ENCODE assay signal across 17 cellular contexts in genomic region chr3:150589759-150590158, GRCh38. TPM values are rescaled to one million over a fixed set of nuclear protein-coding genes. Genes with fewer than 3 reads are reported as not detected.
DNase-seq lines count a peak whose midpoint lies in the region; TF ChIP-seq lines count a peak whose summit lies in the region.
"Had no signal": no experiment of that assay in that cellular context is flagged by ENCODE, and none has a peak within 500 bp of the region (broad histone marks: within the 10 kb centered on the region; RNA-seq: fewer than 3 reads in every experiment).

No MANE protein-coding gene starts in this region.

- DNase-seq in SIG-M5 treated with dmso at 0.1 percent for 504 hours (lab: John Stamatoyannopoulos, UW; ENCODE audit: unreplicated experiment) (peak; percentile 5), SIG-M5 (lab: John Stamatoyannopoulos, UW) (no peak), immature natural killer cell (no peak), stomach (no peak), GM10266 (ENCODE audit: extremely low spot score) (no peak), right atrium auricular region (ENCODE audit: low spot score) (no peak)
- DNase-seq in CD4-positive, alpha-beta memory T cell: no peak
- no peak for DNase-seq in activated CD4-positive, alpha-beta memory T cell treated with anti-CD3 and anti-CD28 coated beads, Interleukin-2, amount 10 ng/mL, durations not matched to agents 7 days and 5 days
- DNase-seq: activated B cell treated with CpG ODN at 0.5 μM for 24 hours, anterior cingulate cortex, naive B cell, NCI-H2107, NCI-H774, RPMI8226 had no signal

- TF ChIP-seq CTCF in stomach (IDR thresholded peaks at IDR 0.05): no peak
- TF ChIP-seq CTCF in GM10266 (IDR thresholded peaks at IDR 0.05; ENCODE audit: control insufficient read depth, insufficient read depth, low read depth, missing control alignments): no peak
- TF ChIP-seq CTCF in right atrium auricular region (IDR thresholded peaks at IDR 0.05): no peak

- no peak for TF ChIP-seq POLR2A in stomach (IDR thresholded peaks at IDR 0.05)

- no peaks in the 10 kb centered on the region for H3K9me3 ChIP-seq in CD4-positive, alpha-beta memory T cell (ENCODE audit: control insufficient read depth in 1 of 2, low read length in 2 of 2)
- no peaks in the 10 kb centered on the region for H3K9me3 ChIP-seq in stomach
- H3K9me3 ChIP-seq in right atrium auricular region: no peaks in the 10 kb centered on the region
- H3K9me3 ChIP-seq: upper lobe of left lung had no signal

- CTCF ChIA-PET in CD4-positive, alpha-beta memory T cell (lab: Charles Lee; ENCODE audit: partially characterized antibody): interaction anchor here (1.5 kb wide), 1 partner anchor 13 kb away, joined by 3 read pairs; no protein-coding TSS in a partner anchor
- CTCF ChIA-PET in activated CD4-positive, alpha-beta memory T cell treated with anti-CD3 and anti-CD28 coated beads, Interleukin-2, amount 10 ng/mL, durations not matched to agents 7 days and 5 days (lab: Charles Lee): interaction anchor here (0.7 kb wide), 2 partner anchors 13 to 1467 kb away, joined by 3 read pairs; partner anchors contain the start of gene SELENOT

- H3K4me1 Mint-ChIP-seq in CD4-positive, alpha-beta memory T cell: peaks cover 6 to 15% (median 7%) of the 10 kb centered on the region in 4 donors
- H3K4me1 Mint-ChIP-seq in activated CD4-positive, alpha-beta memory T cell treated with anti-CD3 and anti-CD28 coated beads, Interleukin-2, amount 10 ng/mL, durations not matched to agents 7 days and 5 days: peaks cover 14% of the 10 kb centered on the region
- peaks cover 0 to 7% of the 10 kb centered on the region in 2 donors for H3K4me1 Mint-ChIP-seq in immature natural killer cell
- H3K4me1 Mint-ChIP-seq: naive B cell had no signal

- peak overlapping the region in 4 of 7 donors; percentile 1 to 67 (median 49) for H3K27ac Mint-ChIP-seq in CD4-positive, alpha-beta memory T cell
- H3K27ac Mint-ChIP-seq in activated CD4-positive, alpha-beta memory T cell treated with anti-CD3 and anti-CD28 coated beads, Interleukin-2, amount 10 ng/mL, durations not matched to agents 7 days and 5 days: peak overlapping the region; percentile 38
- H3K27ac Mint-ChIP-seq in immature natural killer cell: peak overlapping the region in 4 of 6 donors; percentile 36 to 60 (median 42)
- H3K27ac Mint-ChIP-seq: activated B cell treated with CpG ODN at 0.5 μM for 24 hours; stimulated activated memory B cell treated with anti-CD40 and anti-IgM and Interleukin-4, amounts not matched to agents 10 μg/mL and 1 μg/mL and 100 μg/mL, for 72 hours had no signal

- peaks cover 7% of the 10 kb centered on the region for H3K36me3 ChIP-seq in CD4-positive, alpha-beta memory T cell (ENCODE audit: insufficient read depth, low read length)
- H3K36me3 ChIP-seq in stomach (peaks cover 6 to 17% (median 12%) of the 10 kb centered on the region in 4 donors), right atrium auricular region (peaks cover 11% of the 10 kb centered on the region)

- TF ChIP-seq EP300 in stomach (IDR thresholded peaks at IDR 0.05): no peak

- H3K36me3 Mint-ChIP-seq in CD4-positive, alpha-beta memory T cell: peaks cover 7 to 15% of the 10 kb centered on the region in 2 donors
- peaks cover 23% of the 10 kb centered on the region for H3K36me3 Mint-ChIP-seq in activated CD4-positive, alpha-beta memory T cell treated with anti-CD3 and anti-CD28 coated beads, Interleukin-2, amount 10 ng/mL, durations not matched to agents 7 days and 5 days (ENCODE audit: low read depth)
- peaks cover 7 to 8% (median 8%) of the 10 kb centered on the region in 3 donors for H3K36me3 Mint-ChIP-seq in immature natural killer cell

- no peak overlapping the region for H3K4me3 Mint-ChIP-seq in CD4-positive, alpha-beta memory T cell
- no peak overlapping the region for H3K4me3 Mint-ChIP-seq in activated CD4-positive, alpha-beta memory T cell treated with anti-CD3 and anti-CD28 coated beads, Interleukin-2, amount 10 ng/mL, durations not matched to agents 7 days and 5 days
- H3K4me3 Mint-ChIP-seq in immature natural killer cell: no peak overlapping the region
- H3K4me3 Mint-ChIP-seq: activated B cell treated with CpG ODN at 0.5 μM for 24 hours; naive B cell; stimulated activated memory B cell treated with anti-CD40 and anti-IgM and Interleukin-4, amounts not matched to agents 10 μg/mL and 1 μg/mL and 100 μg/mL, for 72 hours had no signal

- intact Hi-C loops in CD4-positive, alpha-beta memory T cell (cut with micrococcal nuclease): no loop called here
- intact Hi-C loops in stomach (cut with DNase I; ENCODE audit: low total_unique reads): no loop called here

- H3K27me3 ChIP-seq in CD4-positive, alpha-beta memory T cell (ENCODE audit: insufficient read depth, low read length): no peaks in the 10 kb centered on the region
- H3K27me3 ChIP-seq in stomach (no peaks in the 10 kb centered on the region), right atrium auricular region (no peaks in the 10 kb centered on the region)
- H3K27me3 ChIP-seq: upper lobe of left lung had no signal

- 45 to 62% (median 54%) methylated on average over 6 of the region's 6 CpGs for WGBS in stomach, 5 donors

- H3K9me3 Mint-ChIP-seq in CD4-positive, alpha-beta memory T cell: no peaks in the 10 kb centered on the region
- no peaks in the 10 kb centered on the region for H3K9me3 Mint-ChIP-seq in activated CD4-positive, alpha-beta memory T cell treated with anti-CD3 and anti-CD28 coated beads, Interleukin-2, amount 10 ng/mL, durations not matched to agents 7 days and 5 days
- no peaks in the 10 kb centered on the region for H3K9me3 Mint-ChIP-seq in immature natural killer cell
- H3K9me3 Mint-ChIP-seq: activated B cell treated with CpG ODN at 0.5 μM for 24 hours; naive B cell; stimulated activated memory B cell treated with anti-CD40 and anti-IgM and Interleukin-4, amounts not matched to agents 10 μg/mL and 1 μg/mL and 100 μg/mL, for 72 hours had no signal

- no peak overlapping the region for H3K27ac ChIP-seq in CD4-positive, alpha-beta memory T cell (ENCODE audit: low read depth, low read length)
- no peak overlapping the region for H3K27ac ChIP-seq in stomach
- no peak overlapping the region for H3K27ac ChIP-seq in right atrium auricular region
- H3K27ac ChIP-seq: upper lobe of left lung had no signal

- H3K27me3 Mint-ChIP-seq in CD4-positive, alpha-beta memory T cell: peaks cover 0 to 1% of the 10 kb centered on the region in 2 donors
- H3K27me3 Mint-ChIP-seq in activated CD4-positive, alpha-beta memory T cell treated with anti-CD3 and anti-CD28 coated beads, Interleukin-2, amount 10 ng/mL, durations not matched to agents 7 days and 5 days: no peaks in the 10 kb centered on the region
- H3K27me3 Mint-ChIP-seq in immature natural killer cell (ENCODE audit: low read depth in 3 of 3): no peaks in the 10 kb centered on the region
- H3K27me3 Mint-ChIP-seq: activated B cell treated with CpG ODN at 0.5 μM for 24 hours; naive B cell; stimulated activated memory B cell treated with anti-CD40 and anti-IgM and Interleukin-4, amounts not matched to agents 10 μg/mL and 1 μg/mL and 100 μg/mL, for 72 hours had no signal

- no peaks in the 10 kb centered on the region for H3K4me1 ChIP-seq in CD4-positive, alpha-beta memory T cell (ENCODE audit: insufficient read depth, low read length)
- peaks cover 0 to 5% (median 0%) of the 10 kb centered on the region in 4 donors for H3K4me1 ChIP-seq in stomach
- peaks cover 0 to 12% of the 10 kb centered on the region in 2 donors for H3K4me1 ChIP-seq in right atrium auricular region

- POLR2A ChIA-PET in CD4-positive, alpha-beta memory T cell (lab: Charles Lee; ENCODE audit: partially characterized antibody): interaction anchor here (0.7 to 3.4 kb wide), 2 partner anchors 13 to 94 kb away, joined by 4 to 16 read pairs; partner anchors contain the start of gene SELENOT
- POLR2A ChIA-PET in activated CD4-positive, alpha-beta memory T cell treated with anti-CD3 and anti-CD28 coated beads, Interleukin-2, amount 10 ng/mL, durations not matched to agents 7 days and 5 days (lab: Charles Lee): interaction anchor here (3.9 kb wide), 1 partner anchor 13 kb away, joined by 13 read pairs; the partner anchor contains the start of gene SELENOT

- H3K4me3 ChIP-seq in CD4-positive, alpha-beta memory T cell (ENCODE audit: low read length in 2 of 2): no peak overlapping the region
- H3K4me3 ChIP-seq in stomach (no peak overlapping the region), right atrium auricular region (no peak overlapping the region)
- H3K4me3 ChIP-seq: smooth muscle cell, upper lobe of left lung had no signal

RNA-seq across cellular contexts. Expression of gene SELENOT, which starts 13.4 kb away (rescaled TPM):
- 10 to 100 TPM; 71.8 to 87.1 TPM for total RNA-seq in CD4-positive, alpha-beta memory T cell
- 100 to 1,000 TPM; 294 to 408 TPM for polyA plus RNA-seq in CD4-positive, alpha-beta memory T cell
- 100 to 1,000 TPM; 124 to 130 TPM for total RNA-seq in activated CD4-positive, alpha-beta memory T cell treated with anti-CD3 and anti-CD28 coated beads, Interleukin-2, amount 10 ng/mL, durations not matched to agents 7 days and 5 days
- 100 to 1,000 TPM; 421 to 768 (median 558) TPM for polyA plus RNA-seq in immature natural killer cell
- 100 to 1,000 TPM in 2 of 5 donors, 10 to 100 TPM in 3; 49.7 to 324 (median 63.1) TPM for total RNA-seq in stomach
- polyA plus RNA-seq in stomach: 10 to 100 TPM; 41.5 to 50.0 (median 41.7) TPM
- total RNA-seq in right atrium auricular region: 100 to 1,000 TPM in 1 of 2 donors, 10 to 100 TPM in 1; 73.6 to 137 TPM

RNA-seq across cellular contexts. Expression of gene EIF2A, which starts 43.2 kb away (rescaled TPM):
- total RNA-seq in CD4-positive, alpha-beta memory T cell: 10 to 100 TPM; 90.8 to 95.3 TPM
- polyA plus RNA-seq in CD4-positive, alpha-beta memory T cell: 10 to 100 TPM; 49.3 to 58.9 TPM
- 10 to 100 TPM; 81.7 to 86.4 TPM for total RNA-seq in activated CD4-positive, alpha-beta memory T cell treated with anti-CD3 and anti-CD28 coated beads, Interleukin-2, amount 10 ng/mL, durations not matched to agents 7 days and 5 days
- polyA plus RNA-seq in immature natural killer cell: 10 to 100 TPM; 31.3 to 39.4 (median 35.8) TPM
- 100 to 1,000 TPM in 3 of 5 donors, 10 to 100 TPM in 2; 21.4 to 690 (median 203) TPM for total RNA-seq in stomach
- polyA plus RNA-seq in stomach: 100 to 1,000 TPM in 1 of 3 donors, 10 to 100 TPM in 2; 73.8 to 169 (median 79.2) TPM
- 100 to 1,000 TPM in 1 of 2 donors, 10 to 100 TPM in 1; 86.7 to 112 TPM for total RNA-seq in right atrium auricular region

RNA-seq across cellular contexts. Expression of gene SERP1, which starts 43.5 kb away (rescaled TPM):
- total RNA-seq in CD4-positive, alpha-beta memory T cell: 100 to 1,000 TPM; 122 to 128 TPM
- 100 to 1,000 TPM; 107 to 129 TPM for polyA plus RNA-seq in CD4-positive, alpha-beta memory T cell
- 10 to 100 TPM; 98.4 to 98.5 TPM for total RNA-seq in activated CD4-positive, alpha-beta memory T cell treated with anti-CD3 and anti-CD28 coated beads, Interleukin-2, amount 10 ng/mL, durations not matched to agents 7 days and 5 days
- 100 to 1,000 TPM; 142 to 187 (median 165) TPM for polyA plus RNA-seq in immature natural killer cell
- total RNA-seq in stomach: 100 to 1,000 TPM in 4 of 5 donors, 10 to 100 TPM in 1; 96.9 to 446 (median 163) TPM
- polyA plus RNA-seq in stomach: 100 to 1,000 TPM in 1 of 3 donors, 10 to 100 TPM in 2; 93.5 to 225 (median 99.6) TPM
- total RNA-seq in right atrium auricular region: 100 to 1,000 TPM in 1 of 2 donors, 10 to 100 TPM in 1; 96.8 to 102 TPM
